Comparison of ENCODE assay signal across 1 cellular context in the genomic region with DNA sequence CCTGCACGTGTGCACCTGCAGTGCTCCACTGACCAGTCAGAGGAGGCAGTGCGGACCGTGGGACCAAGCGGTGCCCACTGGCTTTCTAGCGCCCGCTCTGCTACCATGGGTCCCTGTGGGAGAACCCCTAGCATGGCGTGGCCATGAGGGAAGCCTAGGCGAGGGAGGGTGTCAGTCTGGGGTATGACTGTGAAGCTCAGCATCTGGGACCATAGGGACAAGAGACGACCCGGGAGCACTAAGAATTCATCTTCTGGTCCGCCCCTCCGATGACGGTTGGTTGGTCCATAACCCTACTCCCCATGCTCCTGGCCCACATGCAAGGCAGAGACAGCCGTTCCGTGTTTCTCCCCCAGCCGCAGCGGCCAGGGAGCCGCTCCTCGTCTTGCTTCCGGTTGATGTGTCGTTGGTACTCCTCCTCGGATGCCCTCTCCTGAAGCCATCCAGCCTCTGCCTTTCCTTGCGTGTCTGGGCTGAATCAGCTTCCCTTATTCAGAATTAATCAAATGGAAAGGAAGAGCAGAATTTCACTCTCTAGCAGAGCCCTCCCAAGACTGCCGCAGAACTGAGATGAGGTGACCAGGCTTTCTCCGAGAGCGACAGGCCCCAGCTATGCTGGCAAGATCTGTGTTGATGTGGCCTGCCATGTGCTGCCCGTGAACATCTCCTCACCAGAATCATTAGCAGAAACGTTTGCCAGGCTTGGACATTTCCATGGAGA.
A peak's percentile ranks its signal among the peaks of the same experiment; 100 is the strongest.
TF ChIP-seq lines count a peak whose summit lies in the region.

No MANE protein-coding gene starts in this region.

TF ChIP-seq in HepG2, 621 proteins besides CTCF, POLR2A, EP300 and RAD21 (continued from another document):
- TF ChIP-seq, protein P1, sequence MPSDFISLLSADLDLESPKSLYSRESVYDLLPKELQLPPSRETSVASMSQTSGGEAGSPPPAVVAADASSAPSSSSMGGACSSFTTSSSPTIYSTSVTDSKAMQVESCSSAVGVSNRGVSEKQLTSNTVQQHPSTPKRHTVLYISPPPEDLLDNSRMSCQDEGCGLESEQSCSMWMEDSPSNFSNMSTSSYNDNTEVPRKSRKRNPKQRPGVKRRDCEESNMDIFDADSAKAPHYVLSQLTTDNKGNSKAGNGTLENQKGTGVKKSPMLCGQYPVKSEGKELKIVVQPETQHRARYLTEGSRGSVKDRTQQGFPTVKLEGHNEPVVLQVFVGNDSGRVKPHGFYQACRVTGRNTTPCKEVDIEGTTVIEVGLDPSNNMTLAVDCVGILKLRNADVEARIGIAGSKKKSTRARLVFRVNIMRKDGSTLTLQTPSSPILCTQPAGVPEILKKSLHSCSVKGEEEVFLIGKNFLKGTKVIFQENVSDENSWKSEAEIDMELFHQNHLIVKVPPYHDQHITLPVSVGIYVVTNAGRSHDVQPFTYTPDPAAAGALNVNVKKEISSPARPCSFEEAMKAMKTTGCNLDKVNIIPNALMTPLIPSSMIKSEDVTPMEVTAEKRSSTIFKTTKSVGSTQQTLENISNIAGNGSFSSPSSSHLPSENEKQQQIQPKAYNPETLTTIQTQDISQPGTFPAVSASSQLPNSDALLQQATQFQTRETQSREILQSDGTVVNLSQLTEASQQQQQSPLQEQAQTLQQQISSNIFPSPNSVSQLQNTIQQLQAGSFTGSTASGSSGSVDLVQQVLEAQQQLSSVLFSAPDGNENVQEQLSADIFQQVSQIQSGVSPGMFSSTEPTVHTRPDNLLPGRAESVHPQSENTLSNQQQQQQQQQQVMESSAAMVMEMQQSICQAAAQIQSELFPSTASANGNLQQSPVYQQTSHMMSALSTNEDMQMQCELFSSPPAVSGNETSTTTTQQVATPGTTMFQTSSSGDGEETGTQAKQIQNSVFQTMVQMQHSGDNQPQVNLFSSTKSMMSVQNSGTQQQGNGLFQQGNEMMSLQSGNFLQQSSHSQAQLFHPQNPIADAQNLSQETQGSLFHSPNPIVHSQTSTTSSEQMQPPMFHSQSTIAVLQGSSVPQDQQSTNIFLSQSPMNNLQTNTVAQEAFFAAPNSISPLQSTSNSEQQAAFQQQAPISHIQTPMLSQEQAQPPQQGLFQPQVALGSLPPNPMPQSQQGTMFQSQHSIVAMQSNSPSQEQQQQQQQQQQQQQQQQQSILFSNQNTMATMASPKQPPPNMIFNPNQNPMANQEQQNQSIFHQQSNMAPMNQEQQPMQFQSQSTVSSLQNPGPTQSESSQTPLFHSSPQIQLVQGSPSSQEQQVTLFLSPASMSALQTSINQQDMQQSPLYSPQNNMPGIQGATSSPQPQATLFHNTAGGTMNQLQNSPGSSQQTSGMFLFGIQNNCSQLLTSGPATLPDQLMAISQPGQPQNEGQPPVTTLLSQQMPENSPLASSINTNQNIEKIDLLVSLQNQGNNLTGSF (CRISPR knock-in tag; IDR thresholded peaks at IDR 0.05): no peak
- TF ChIP-seq, protein P2, sequence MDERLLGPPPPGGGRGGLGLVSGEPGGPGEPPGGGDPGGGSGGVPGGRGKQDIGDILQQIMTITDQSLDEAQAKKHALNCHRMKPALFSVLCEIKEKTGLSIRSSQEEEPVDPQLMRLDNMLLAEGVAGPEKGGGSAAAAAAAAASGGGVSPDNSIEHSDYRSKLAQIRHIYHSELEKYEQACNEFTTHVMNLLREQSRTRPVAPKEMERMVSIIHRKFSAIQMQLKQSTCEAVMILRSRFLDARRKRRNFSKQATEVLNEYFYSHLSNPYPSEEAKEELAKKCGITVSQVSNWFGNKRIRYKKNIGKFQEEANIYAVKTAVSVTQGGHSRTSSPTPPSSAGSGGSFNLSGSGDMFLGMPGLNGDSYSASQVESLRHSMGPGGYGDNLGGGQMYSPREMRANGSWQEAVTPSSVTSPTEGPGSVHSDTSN (CRISPR knock-in tag; IDR thresholded peaks at IDR 0.05): no peak
- TF ChIP-seq, protein P3, sequence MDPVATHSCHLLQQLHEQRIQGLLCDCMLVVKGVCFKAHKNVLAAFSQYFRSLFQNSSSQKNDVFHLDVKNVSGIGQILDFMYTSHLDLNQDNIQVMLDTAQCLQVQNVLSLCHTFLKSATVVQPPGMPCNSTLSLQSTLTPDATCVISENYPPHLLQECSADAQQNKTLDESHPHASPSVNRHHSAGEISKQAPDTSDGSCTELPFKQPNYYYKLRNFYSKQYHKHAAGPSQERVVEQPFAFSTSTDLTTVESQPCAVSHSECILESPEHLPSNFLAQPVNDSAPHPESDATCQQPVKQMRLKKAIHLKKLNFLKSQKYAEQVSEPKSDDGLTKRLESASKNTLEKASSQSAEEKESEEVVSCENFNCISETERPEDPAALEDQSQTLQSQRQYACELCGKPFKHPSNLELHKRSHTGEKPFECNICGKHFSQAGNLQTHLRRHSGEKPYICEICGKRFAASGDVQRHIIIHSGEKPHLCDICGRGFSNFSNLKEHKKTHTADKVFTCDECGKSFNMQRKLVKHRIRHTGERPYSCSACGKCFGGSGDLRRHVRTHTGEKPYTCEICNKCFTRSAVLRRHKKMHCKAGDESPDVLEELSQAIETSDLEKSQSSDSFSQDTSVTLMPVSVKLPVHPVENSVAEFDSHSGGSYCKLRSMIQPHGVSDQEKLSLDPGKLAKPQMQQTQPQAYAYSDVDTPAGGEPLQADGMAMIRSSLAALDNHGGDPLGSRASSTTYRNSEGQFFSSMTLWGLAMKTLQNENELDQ (CRISPR knock-in tag; IDR thresholded peaks at IDR 0.05; ENCODE audit: borderline replicate concordance): 0 out of 2 replicates have a peak, but pooled peaks have one; percentile 13
- TF ChIP-seq, protein P4, sequence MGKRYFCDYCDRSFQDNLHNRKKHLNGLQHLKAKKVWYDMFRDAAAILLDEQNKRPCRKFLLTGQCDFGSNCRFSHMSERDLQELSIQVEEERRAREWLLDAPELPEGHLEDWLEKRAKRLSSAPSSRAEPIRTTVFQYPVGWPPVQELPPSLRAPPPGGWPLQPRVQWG (CRISPR knock-in tag; IDR thresholded peaks at IDR 0.05; ENCODE audit: borderline replicate concordance, low read depth): no peak
- TF ChIP-seq SAFB2 (CRISPR knock-in tag; IDR thresholded peaks at IDR 0.05; ENCODE audit: borderline replicate concordance, low read depth): 0 out of 2 replicates have a peak, but pooled peaks have one; percentile 86
- TF ChIP-seq MTA1 (CRISPR knock-in tag; IDR thresholded peaks at IDR 0.05; ENCODE audit: borderline replicate concordance): peak; percentile 36; the same call in 1 of the 2 replicates
- TF ChIP-seq, protein P5, sequence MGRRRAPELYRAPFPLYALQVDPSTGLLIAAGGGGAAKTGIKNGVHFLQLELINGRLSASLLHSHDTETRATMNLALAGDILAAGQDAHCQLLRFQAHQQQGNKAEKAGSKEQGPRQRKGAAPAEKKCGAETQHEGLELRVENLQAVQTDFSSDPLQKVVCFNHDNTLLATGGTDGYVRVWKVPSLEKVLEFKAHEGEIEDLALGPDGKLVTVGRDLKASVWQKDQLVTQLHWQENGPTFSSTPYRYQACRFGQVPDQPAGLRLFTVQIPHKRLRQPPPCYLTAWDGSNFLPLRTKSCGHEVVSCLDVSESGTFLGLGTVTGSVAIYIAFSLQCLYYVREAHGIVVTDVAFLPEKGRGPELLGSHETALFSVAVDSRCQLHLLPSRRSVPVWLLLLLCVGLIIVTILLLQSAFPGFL (CRISPR knock-in tag; IDR thresholded peaks at IDR 0.05): no peak
- TF ChIP-seq, protein P6, sequence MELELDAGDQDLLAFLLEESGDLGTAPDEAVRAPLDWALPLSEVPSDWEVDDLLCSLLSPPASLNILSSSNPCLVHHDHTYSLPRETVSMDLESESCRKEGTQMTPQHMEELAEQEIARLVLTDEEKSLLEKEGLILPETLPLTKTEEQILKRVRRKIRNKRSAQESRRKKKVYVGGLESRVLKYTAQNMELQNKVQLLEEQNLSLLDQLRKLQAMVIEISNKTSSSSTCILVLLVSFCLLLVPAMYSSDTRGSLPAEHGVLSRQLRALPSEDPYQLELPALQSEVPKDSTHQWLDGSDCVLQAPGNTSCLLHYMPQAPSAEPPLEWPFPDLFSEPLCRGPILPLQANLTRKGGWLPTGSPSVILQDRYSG (CRISPR knock-in tag; IDR thresholded peaks at IDR 0.05): no peak
- no peak for TF ChIP-seq ZNF234 (CRISPR knock-in tag; conservative IDR thresholded peaks at IDR 0.05)
- no peak; the same call in 1 of the 2 replicates for TF ChIP-seq ZFX (CRISPR knock-in tag; IDR thresholded peaks at IDR 0.05; ENCODE audit: low read depth)
- TF ChIP-seq, protein P7, sequence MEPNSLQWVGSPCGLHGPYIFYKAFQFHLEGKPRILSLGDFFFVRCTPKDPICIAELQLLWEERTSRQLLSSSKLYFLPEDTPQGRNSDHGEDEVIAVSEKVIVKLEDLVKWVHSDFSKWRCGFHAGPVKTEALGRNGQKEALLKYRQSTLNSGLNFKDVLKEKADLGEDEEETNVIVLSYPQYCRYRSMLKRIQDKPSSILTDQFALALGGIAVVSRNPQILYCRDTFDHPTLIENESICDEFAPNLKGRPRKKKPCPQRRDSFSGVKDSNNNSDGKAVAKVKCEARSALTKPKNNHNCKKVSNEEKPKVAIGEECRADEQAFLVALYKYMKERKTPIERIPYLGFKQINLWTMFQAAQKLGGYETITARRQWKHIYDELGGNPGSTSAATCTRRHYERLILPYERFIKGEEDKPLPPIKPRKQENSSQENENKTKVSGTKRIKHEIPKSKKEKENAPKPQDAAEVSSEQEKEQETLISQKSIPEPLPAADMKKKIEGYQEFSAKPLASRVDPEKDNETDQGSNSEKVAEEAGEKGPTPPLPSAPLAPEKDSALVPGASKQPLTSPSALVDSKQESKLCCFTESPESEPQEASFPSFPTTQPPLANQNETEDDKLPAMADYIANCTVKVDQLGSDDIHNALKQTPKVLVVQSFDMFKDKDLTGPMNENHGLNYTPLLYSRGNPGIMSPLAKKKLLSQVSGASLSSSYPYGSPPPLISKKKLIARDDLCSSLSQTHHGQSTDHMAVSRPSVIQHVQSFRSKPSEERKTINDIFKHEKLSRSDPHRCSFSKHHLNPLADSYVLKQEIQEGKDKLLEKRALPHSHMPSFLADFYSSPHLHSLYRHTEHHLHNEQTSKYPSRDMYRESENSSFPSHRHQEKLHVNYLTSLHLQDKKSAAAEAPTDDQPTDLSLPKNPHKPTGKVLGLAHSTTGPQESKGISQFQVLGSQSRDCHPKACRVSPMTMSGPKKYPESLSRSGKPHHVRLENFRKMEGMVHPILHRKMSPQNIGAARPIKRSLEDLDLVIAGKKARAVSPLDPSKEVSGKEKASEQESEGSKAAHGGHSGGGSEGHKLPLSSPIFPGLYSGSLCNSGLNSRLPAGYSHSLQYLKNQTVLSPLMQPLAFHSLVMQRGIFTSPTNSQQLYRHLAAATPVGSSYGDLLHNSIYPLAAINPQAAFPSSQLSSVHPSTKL (CRISPR knock-in tag; IDR thresholded peaks at IDR 0.05): no peak
- TF ChIP-seq SUZ12 (IDR thresholded peaks at IDR 0.05; ENCODE audit: low read depth, low read length): no peak
- peak; percentile 26 for TF ChIP-seq HNRNPLL (IDR thresholded peaks at IDR 0.05; ENCODE audit: low read depth, low read length, poor library complexity, severe bottlenecking)
